16 cellular contexts compared by ENCODE assay signal in genomic region chr3:9803494-9803893, GRCh38. TPM values are rescaled to one million over a fixed set of nuclear protein-coding genes. Genes with fewer than 3 reads are reported as not detected.
DNase-seq lines count a peak whose midpoint lies in the region; ATAC-seq and TF ChIP-seq lines count a peak whose summit lies in the region.
"Had no signal": no experiment of that assay in that cellular context is flagged by ENCODE, and none has a peak within 500 bp of the region (broad histone marks: within the 10 kb centered on the region; RNA-seq: fewer than 3 reads in every experiment).

No MANE protein-coding gene starts in this region.

- CTCF ChIA-PET in RWPE1 (lab: Yijun Ruan, JAX): interaction anchor here (0.5 kb wide), 1 partner anchor 1091 kb away, joined by 3 read pairs; no protein-coding TSS in a partner anchor

- H3K9me3 Mint-ChIP-seq in stimulated activated naive CD8-positive, alpha-beta T cell treated with anti-CD3 and anti-CD28 coated beads, Interleukin-15, Interleukin-2, amounts not matched to agents 100 ng/mL and 50 ng/mL, for 24 hours: no peaks in the 10 kb centered on the region
- H3K9me3 Mint-ChIP-seq in stimulated activated naive CD8-positive, alpha-beta T cell treated with anti-CD3 and anti-CD28 coated beads, Interleukin-15, amount 100 ng/mL, for 72 hours: no peaks in the 10 kb centered on the region
- H3K9me3 Mint-ChIP-seq in chondrocyte (ENCODE audit: low read depth): no peaks in the 10 kb centered on the region
- no peaks in the 10 kb centered on the region for H3K9me3 Mint-ChIP-seq in naive B cell

- no peak overlapping the region for H3K4me3 Mint-ChIP-seq in stimulated activated naive CD8-positive, alpha-beta T cell treated with anti-CD3 and anti-CD28 coated beads, Interleukin-15, Interleukin-2, amounts not matched to agents 100 ng/mL and 50 ng/mL, for 24 hours
- no peak overlapping the region for H3K4me3 Mint-ChIP-seq in stimulated activated naive CD8-positive, alpha-beta T cell treated with anti-CD3 and anti-CD28 coated beads, Interleukin-15, amount 100 ng/mL, for 72 hours
- H3K4me3 Mint-ChIP-seq in chondrocyte (ENCODE audit: unreplicated experiment): no peak overlapping the region
- no peak overlapping the region for H3K4me3 Mint-ChIP-seq in naive B cell

- no peaks in the 10 kb centered on the region for H3K27me3 Mint-ChIP-seq in stimulated activated naive CD8-positive, alpha-beta T cell treated with anti-CD3 and anti-CD28 coated beads, Interleukin-15, Interleukin-2, amounts not matched to agents 100 ng/mL and 50 ng/mL, for 24 hours
- H3K27me3 Mint-ChIP-seq in stimulated activated naive CD8-positive, alpha-beta T cell treated with anti-CD3 and anti-CD28 coated beads, Interleukin-15, amount 100 ng/mL, for 72 hours: no peaks in the 10 kb centered on the region
- H3K27me3 Mint-ChIP-seq in chondrocyte (ENCODE audit: low read depth) (no peaks in the 10 kb centered on the region), naive B cell (no peaks in the 10 kb centered on the region)

- H3K27ac ChIP-seq in RWPE1: no peak overlapping the region
- H3K27ac ChIP-seq: colonic mucosa, epithelial cell of prostate had no signal

- peaks cover 17% of the 10 kb centered on the region for H3K4me1 Mint-ChIP-seq in stimulated activated naive CD8-positive, alpha-beta T cell treated with anti-CD3 and anti-CD28 coated beads, Interleukin-15, Interleukin-2, amounts not matched to agents 100 ng/mL and 50 ng/mL, for 24 hours (ENCODE audit: low read depth)
- peaks cover 35% of the 10 kb centered on the region for H3K4me1 Mint-ChIP-seq in stimulated activated naive CD8-positive, alpha-beta T cell treated with anti-CD3 and anti-CD28 coated beads, Interleukin-15, amount 100 ng/mL, for 72 hours
- H3K4me1 Mint-ChIP-seq in chondrocyte (ENCODE audit: low read depth) (peaks cover 7% of the 10 kb centered on the region), naive B cell (peaks cover 17 to 20% (median 19%) of the 10 kb centered on the region in 3 donors)

- DNase-seq in stimulated activated naive CD8-positive, alpha-beta T cell treated with anti-CD3 and anti-CD28 coated beads, Interleukin-15, amount 100 ng/mL, for 72 hours: no peak
- DNase-seq in chondrocyte (ENCODE audit: low spot score) (no peak), naive B cell (no peak), RWPE1 (ENCODE audit: low spot score) (no peak)
- DNase-seq in activated CD8-positive, alpha-beta memory T cell treated with anti-CD3 and anti-CD28 coated beads, Interleukin-2, amount 50 U/mL, for 4 hours: no peak
- DNase-seq: activated CD4-positive, alpha-beta T cell treated with anti-CD3 and anti-CD28 coated beads, Interleukin-2, amount 50 U/mL, for 4 hours; colonic mucosa; MG63; NCI-H146; NCI-H82; SK-N-SH had no signal

- no peak for ATAC-seq in stimulated activated naive CD8-positive, alpha-beta T cell treated with anti-CD3 and anti-CD28 coated beads, Interleukin-15, amount 100 ng/mL, for 72 hours
- ATAC-seq in naive B cell (ENCODE audit: low read depth in 2 of 2) (no peak), HG02884 (IDR thresholded peaks at IDR 0.05; ENCODE audit: unreplicated experiment) (no peak)
- ATAC-seq: sciatic nerve had no signal

- H3K27ac Mint-ChIP-seq in stimulated activated naive CD8-positive, alpha-beta T cell treated with anti-CD3 and anti-CD28 coated beads, Interleukin-15, Interleukin-2, amounts not matched to agents 100 ng/mL and 50 ng/mL, for 24 hours: peak overlapping the region; percentile 57
- H3K27ac Mint-ChIP-seq in stimulated activated naive CD8-positive, alpha-beta T cell treated with anti-CD3 and anti-CD28 coated beads, Interleukin-15, amount 100 ng/mL, for 72 hours: peak overlapping the region in 1 of 2 donors; percentile 92
- H3K27ac Mint-ChIP-seq in chondrocyte (ENCODE audit: unreplicated experiment): peak overlapping the region; percentile 83
- peak overlapping the region in 4 of 6 donors; percentile 64 to 86 (median 72) for H3K27ac Mint-ChIP-seq in naive B cell

- TF ChIP-seq CTCF in chondrocyte (IDR thresholded peaks at IDR 0.05): no peak
- no peak for TF ChIP-seq CTCF in RWPE1 (conservative IDR thresholded peaks at IDR 0.05; ENCODE audit: low read depth)

- H3K36me3 Mint-ChIP-seq in stimulated activated naive CD8-positive, alpha-beta T cell treated with anti-CD3 and anti-CD28 coated beads, Interleukin-15, Interleukin-2, amounts not matched to agents 100 ng/mL and 50 ng/mL, for 24 hours (ENCODE audit: low read depth): peaks cover 69% of the 10 kb centered on the region
- peaks cover 38% of the 10 kb centered on the region for H3K36me3 Mint-ChIP-seq in chondrocyte (ENCODE audit: low read depth)
- peaks cover 8 to 25% of the 10 kb centered on the region in 2 donors for H3K36me3 Mint-ChIP-seq in naive B cell

- POLR2A ChIA-PET in RWPE1 (lab: Yijun Ruan, JAX; ENCODE audit: low non-redundant PET): interaction anchor here (0.7 kb wide), 1 partner anchor 10 kb away, joined by 3 read pairs; no protein-coding TSS in a partner anchor

RNA-seq across cellular contexts. Expression of gene TTLL3, which starts 6.6 kb away (rescaled TPM):
- 31.5 to 44.9 TPM (median 38.7 TPM) in 3 replicates for total RNA-seq in chondrocyte
- 1 to 10 TPM in 5 of 6 donors, not detected in 1; 2.7 to 7.6 (median 3.4) TPM for polyA plus RNA-seq in naive B cell (ENCODE audit: low read depth in 6 of 6)

RNA-seq across cellular contexts. Expression of gene ARPC4, which starts 10.6 kb away (rescaled TPM):
- total RNA-seq in chondrocyte: 150 to 179 TPM (median 177 TPM) in 3 replicates
- polyA plus RNA-seq in naive B cell (ENCODE audit: low read depth in 6 of 6): 100 to 1,000 TPM; 263 to 316 (median 286) TPM

RNA-seq across cellular contexts. Expression of gene TADA3, which starts 11.2 kb away (rescaled TPM):
- total RNA-seq in chondrocyte: 42.2 to 69.9 TPM (median 69.6 TPM) in 3 replicates
- 10 to 100 TPM; 39.7 to 67.1 (median 45.6) TPM for polyA plus RNA-seq in naive B cell (ENCODE audit: low read depth in 6 of 6)

RNA-seq across cellular contexts. Expression of gene CAMK1, which starts 33.7 kb away (rescaled TPM):
- 9.7 to 20.9 TPM (median 19.3 TPM) in 3 replicates for total RNA-seq in chondrocyte
- 1 to 10 TPM in 3 of 6 donors, under 1 TPM in 2, not detected in 1; 0.26 to 2.3 (median 1.2) TPM for polyA plus RNA-seq in naive B cell (ENCODE audit: low read depth in 6 of 6)
- total RNA-seq: G401 had no signal

RNA-seq across cellular contexts. Expression of gene RPUSD3, which starts 40.3 kb away (rescaled TPM):
- 26.9 to 31.4 TPM (median 27.7 TPM) in 3 replicates for total RNA-seq in chondrocyte
- polyA plus RNA-seq in naive B cell (ENCODE audit: low read depth in 6 of 6): 10 to 100 TPM; 56.7 to 76.4 (median 65.2) TPM
